In the genomic region with DNA sequence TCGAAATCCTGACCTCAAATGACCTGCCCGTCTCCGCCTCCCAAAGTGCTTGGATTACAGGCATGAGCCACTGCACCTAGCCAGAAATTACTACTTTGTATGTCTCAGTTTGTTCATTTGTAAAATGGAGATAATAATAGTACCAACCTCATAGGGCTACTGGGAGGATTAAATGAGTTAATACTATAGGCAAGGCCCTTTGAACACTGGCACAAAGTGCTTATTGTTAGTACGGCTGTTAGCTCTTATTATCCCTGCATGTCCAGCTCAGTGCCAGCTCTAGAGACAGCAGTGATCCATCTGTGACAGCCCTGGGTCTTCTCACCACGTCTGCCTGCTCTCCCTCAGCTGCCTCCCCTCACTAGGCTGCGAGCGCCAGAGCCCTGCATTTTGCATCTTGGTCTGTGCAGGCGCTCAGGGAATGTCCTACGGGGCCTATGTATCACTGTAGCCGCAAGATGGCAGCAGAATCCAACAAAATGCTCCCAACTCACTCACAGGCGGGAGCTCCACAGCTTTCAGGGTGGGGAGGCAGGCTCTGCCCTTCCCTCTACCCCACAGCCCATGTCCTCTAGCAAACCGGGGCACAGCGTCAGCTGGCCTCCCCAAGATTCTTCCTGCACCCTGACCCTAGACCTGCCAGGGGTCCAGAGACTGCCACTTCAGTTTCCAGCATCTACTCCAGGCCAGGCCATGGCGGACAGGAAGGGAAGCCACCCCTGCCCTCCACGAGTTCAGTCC, we compare ENCODE assay signal across 8 cellular contexts. TPM values are rescaled to one million over a fixed set of nuclear protein-coding genes. Genes with fewer than 3 reads are reported as not detected.
DNase-seq lines count a peak whose midpoint lies in the region; FAIRE-seq and TF ChIP-seq lines count a peak whose summit lies in the region.

No MANE protein-coding gene starts in this region.

- peak; percentile 57 for FAIRE-seq in H54 (lab: Jason Lieb, UNC)

- DNase-seq in GM10266 (ENCODE audit: extremely low spot score): peak; percentile 81
- peak; percentile 78 for DNase-seq in H54 (ENCODE audit: insufficient read length, low spot score)
- DNase-seq in SK-N-DZ (ENCODE audit: low spot score): peak; percentile 78
- DNase-seq in activated naive CD4-positive, alpha-beta T cell treated with anti-CD3 and anti-CD28 coated beads, Interleukin-2, amount 50 U/mL, for 16 hours: peak; percentile 77
- peak; percentile 65 to 93 (median 86) for DNase-seq in head of caudate nucleus
- DNase-seq in progenitor cell of endocrine pancreas (ENCODE audit: low spot score, unreplicated experiment): peak; percentile 55
- DNase-seq in NCI-H345 treated with DMSO at 0.1 percent for 48 hours (lab: John Stamatoyannopoulos, UW; ENCODE audit: unreplicated experiment): no peak

- H3K27me3 Mint-ChIP-seq in progenitor cell of endocrine pancreas: peaks cover 10% of the 10 kb centered on the region

- H3K4me3 Mint-ChIP-seq in progenitor cell of endocrine pancreas (ENCODE audit: low read depth): no peak overlapping the region

- H3K9me3 Mint-ChIP-seq in progenitor cell of endocrine pancreas (ENCODE audit: low read depth): no peaks in the 10 kb centered on the region

- peaks cover 1% of the 10 kb centered on the region for H3K4me1 Mint-ChIP-seq in progenitor cell of endocrine pancreas (ENCODE audit: low read depth)

- no peak overlapping the region for H3K27ac Mint-ChIP-seq in progenitor cell of endocrine pancreas

- intact Hi-C loops in head of caudate nucleus (cut with DNase I): loop anchor here (5.0 kb wide), 1 partner anchor 247 kb away; no protein-coding TSS in a partner anchor

- TF ChIP-seq CTCF in GM10266 (IDR thresholded peaks at IDR 0.05; ENCODE audit: control insufficient read depth, insufficient read depth, low read depth, missing control alignments) (peak; percentile 85), LNCAP (IDR thresholded peaks at IDR 0.05) (peak; percentile 81), progenitor cell of endocrine pancreas (IDR thresholded peaks at IDR 0.05; ENCODE audit: unreplicated experiment) (peak; percentile 85)

- peaks cover 2% of the 10 kb centered on the region for H3K36me3 Mint-ChIP-seq in progenitor cell of endocrine pancreas (ENCODE audit: insufficient read depth)

- TF ChIP-seq POLR2A in H54 (IDR thresholded peaks at IDR 0.05; ENCODE audit: low read depth, low read length): no peak

RNA-seq across cellular contexts. Expression of gene AKNA, which starts 17.7 kb away (rescaled TPM):
- polyA plus RNA-seq in SK-N-DZ (2014; cell fraction: cytosol; rRNA removed): 3.1 and 3.2 TPM in 2 replicates
- 1.9 and 7.9 TPM in 2 replicates for polyA plus RNA-seq in SK-N-DZ (2014; cell fraction: nucleus; rRNA removed)
- total RNA-seq in progenitor cell of endocrine pancreas: 19.3 and 24.6 TPM in 2 replicates
